ENCODE assay signal across 9 cellular contexts in genomic region chr16:30377812-30378235, GRCh38. TPM values are rescaled to one million over a fixed set of nuclear protein-coding genes. Genes with fewer than 3 reads are reported as not detected.
A peak's percentile ranks its signal among the peaks of the same experiment; 100 is the strongest.
DNase-seq lines count a peak whose midpoint lies in the region; ATAC-seq and TF ChIP-seq lines count a peak whose summit lies in the region.
"Had no signal": no experiment of that assay in that cellular context is flagged by ENCODE, and none has a peak within 500 bp of the region (broad histone marks: within the 10 kb centered on the region; RNA-seq: fewer than 3 reads in every experiment).

No MANE protein-coding gene starts in this region.

- H3K4me1 ChIP-seq in Karpas-422 (ENCODE audit: low read length) (peaks cover 56% of the 10 kb centered on the region), stomach (peaks cover 19 to 37% (median 30%) of the 10 kb centered on the region in 4 donors)

- H3K27me3 ChIP-seq in Karpas-422 (ENCODE audit: low read length) (no peaks in the 10 kb centered on the region), stomach (no peaks in the 10 kb centered on the region)

- H2AFZ ChIP-seq in Karpas-422 (ENCODE audit: low read length): 0 out of 2 replicates have a peak overlapping the region, but pooled peaks have one; percentile 39

- TF ChIP-seq POLR2A in stomach (IDR thresholded peaks at IDR 0.05): peak in 2 of 4 donors; percentile 4 to 50

- H3K4me2 ChIP-seq in Karpas-422 (ENCODE audit: low read depth, low read length, poor library complexity, severe bottlenecking): peak overlapping the region; percentile 100

- peaks cover 39% of the 10 kb centered on the region for H3K4me1 Mint-ChIP-seq in neural crest cell

- H3K9me2 ChIP-seq in Karpas-422 (replicated peaks; ENCODE audit: insufficient read depth, low read length): no peaks in the 10 kb centered on the region

- peak overlapping the region; percentile 77 for H3K4me3 ChIP-seq in Karpas-422 (ENCODE audit: low read length)
- H3K4me3 ChIP-seq in foreskin fibroblast (ENCODE audit: low read depth in 1 of 2, low read length in 2 of 2): peak overlapping the region; percentile 55 to 80
- peak overlapping the region; percentile 61 to 73 (median 66) for H3K4me3 ChIP-seq in stomach

- WGBS in stomach, 5 donors: 0 to 2% (median 1%) methylated on average over 20 to 39 of the region's 39 CpGs

- TF ChIP-seq CTCF in foreskin fibroblast (IDR thresholded peaks at IDR 0.05; ENCODE audit: low read depth, low read length) (no peak), neural crest cell (conservative IDR thresholded peaks at IDR 0.05) (no peak), stomach (IDR thresholded peaks at IDR 0.05) (no peak)

- 0 out of 2 replicates have a peak, but pooled peaks cover 4% of the 10 kb centered on the region for H4K20me1 ChIP-seq in Karpas-422 (ENCODE audit: insufficient read depth, low read depth, low read length)

- H3K27me3 Mint-ChIP-seq in neural crest cell (ENCODE audit: low read depth): no peaks in the 10 kb centered on the region

- intact Hi-C loops in stomach (cut with DNase I; ENCODE audit: low total_unique reads): no loop called here

- H3K4me3 Mint-ChIP-seq in neural crest cell: peak overlapping the region; percentile 99

- no peaks in the 10 kb centered on the region for H3K36me3 ChIP-seq in Karpas-422 (ENCODE audit: insufficient read depth, low read length)
- no peaks in the 10 kb centered on the region for H3K36me3 ChIP-seq in stomach

- ATAC-seq in GM21717 (IDR thresholded peaks at IDR 0.05; ENCODE audit: unreplicated experiment): peak; percentile 32

- H3K27ac Mint-ChIP-seq in neural crest cell (ENCODE audit: unreplicated experiment): peak overlapping the region; percentile 100

- H3K79me2 ChIP-seq in Karpas-422 (ENCODE audit: low read length): peaks cover 22% of the 10 kb centered on the region

- H3K36me3 Mint-ChIP-seq in neural crest cell (ENCODE audit: low read depth): peaks cover 3% of the 10 kb centered on the region

- TF ChIP-seq EP300 in stomach (IDR thresholded peaks at IDR 0.05): peak; percentile 34

- H3K27ac ChIP-seq in Karpas-422 (ENCODE audit: low read length) (peak overlapping the region; percentile 99), stomach (peak overlapping the region; percentile 98 to 100 (median 99))

- H3K9ac ChIP-seq in Karpas-422 (ENCODE audit: low read length): peak overlapping the region; percentile 99

- no peaks in the 10 kb centered on the region for H3K9me3 Mint-ChIP-seq in neural crest cell

- DNase-seq in D341Med (ENCODE audit: low spot score) (peak; percentile 82), Karpas-422 (peak; percentile 96), RPMI7951 (ENCODE audit: low read depth) (peak; percentile 85), activated gamma-delta T cell (lab: John Stamatoyannopoulos, UW) (peak; percentile 65), foreskin fibroblast (peak; percentile 87 to 95), neural crest cell (ENCODE audit: low read depth, low spot score) (peak; percentile 75), stomach (peak; percentile 94)

- H3K9me3 ChIP-seq in Karpas-422 (ENCODE audit: low read length) (no peaks in the 10 kb centered on the region), stomach (no peaks in the 10 kb centered on the region)

RNA-seq across cellular contexts. Expression of gene MYL11, which starts 3.2 kb away (rescaled TPM):
- total RNA-seq in Karpas-422 (2014; rRNA removed; shearing (Covaris generic); ENCODE audit: low replicate concordance): not detected in 2 replicates
- not detected in 2 replicates for total RNA-seq in RPMI7951 (2014; rRNA removed; shearing (Covaris generic))
- total RNA-seq in neural crest cell: not detected in 2 replicates
- total RNA-seq in stomach: not detected
- 1 to 10 TPM in 2 of 3 donors, not detected in 1; 1.6 to 4.7 TPM for polyA plus RNA-seq in stomach
- total RNA-seq: subcutaneous adipose tissue had no signal

RNA-seq across cellular contexts. Expression of gene SEPTIN1, which starts 4.5 kb away (rescaled TPM):
- total RNA-seq in Karpas-422 (2014; rRNA removed; shearing (Covaris generic); ENCODE audit: low replicate concordance): 64.1 and 117 TPM in 2 replicates
- total RNA-seq in RPMI7951 (2014; rRNA removed; shearing (Covaris generic)): not detected in 2 replicates
- total RNA-seq in neural crest cell (2.3 and 2.9 TPM in 2 replicates), stomach (1 to 10 TPM in 3 of 5 donors, under 1 TPM in 1, not detected in 1; 0.72 to 6.2 (median 3.9) TPM)
- polyA plus RNA-seq in stomach: 10 to 100 TPM in 1 of 3 donors, 1 to 10 TPM in 2; 5.2 to 10.5 (median 7.0) TPM

RNA-seq across cellular contexts. Expression of gene TBC1D10B, which starts 7.5 kb away (rescaled TPM):
- total RNA-seq in Karpas-422 (2014; rRNA removed; shearing (Covaris generic); ENCODE audit: low replicate concordance): 31.2 and 45.5 TPM in 2 replicates
- total RNA-seq in RPMI7951 (2014; rRNA removed; shearing (Covaris generic)): 12.3 and 14.0 TPM in 2 replicates
- 39.7 and 45.6 TPM in 2 replicates for total RNA-seq in neural crest cell
- total RNA-seq in stomach: 10 to 100 TPM; 25.1 to 89.2 (median 33.2) TPM
- polyA plus RNA-seq in stomach: 10 to 100 TPM; 20.5 to 25.0 (median 22.0) TPM

RNA-seq across cellular contexts. Expression of gene ZNF48, which starts 17.4 kb away (rescaled TPM):
- total RNA-seq in Karpas-422 (2014; rRNA removed; shearing (Covaris generic); ENCODE audit: low replicate concordance): 18.2 and 20.5 TPM in 2 replicates
- total RNA-seq in RPMI7951 (2014; rRNA removed; shearing (Covaris generic)): 3.4 and 5.2 TPM in 2 replicates
- total RNA-seq in neural crest cell (59.9 and 60.9 TPM in 2 replicates), stomach (10 to 100 TPM in 1 of 5 donors, 1 to 10 TPM in 4; 4.0 to 33.6 (median 5.4) TPM)
- 1 to 10 TPM; 3.9 to 5.5 (median 4.6) TPM for polyA plus RNA-seq in stomach

RNA-seq across cellular contexts. Expression of gene CD2BP2, which starts 22.7 kb away (rescaled TPM):
- 45.4 and 65.1 TPM in 2 replicates for total RNA-seq in Karpas-422 (2014; rRNA removed; shearing (Covaris generic); ENCODE audit: low replicate concordance)
- 20.7 and 22.8 TPM in 2 replicates for total RNA-seq in RPMI7951 (2014; rRNA removed; shearing (Covaris generic))
- total RNA-seq in neural crest cell: 74.8 and 85.2 TPM in 2 replicates
- 10 to 100 TPM in 4 of 5 donors, 1 to 10 TPM in 1; 8.8 to 30.8 (median 18.3) TPM for total RNA-seq in stomach
- 10 to 100 TPM; 37.1 to 45.2 (median 41.4) TPM for polyA plus RNA-seq in stomach

Comparison
In these comparisons a context has a peak if more than half of its experiments do, and no peak if none do; other contexts are left out.
1. Peak in every context shown above with its lines: DNase-seq, ATAC-seq, H3K4me3 ChIP-seq and H3K27ac ChIP-seq.